ENCODE assay signal across 14 cellular contexts in the genomic region with DNA sequence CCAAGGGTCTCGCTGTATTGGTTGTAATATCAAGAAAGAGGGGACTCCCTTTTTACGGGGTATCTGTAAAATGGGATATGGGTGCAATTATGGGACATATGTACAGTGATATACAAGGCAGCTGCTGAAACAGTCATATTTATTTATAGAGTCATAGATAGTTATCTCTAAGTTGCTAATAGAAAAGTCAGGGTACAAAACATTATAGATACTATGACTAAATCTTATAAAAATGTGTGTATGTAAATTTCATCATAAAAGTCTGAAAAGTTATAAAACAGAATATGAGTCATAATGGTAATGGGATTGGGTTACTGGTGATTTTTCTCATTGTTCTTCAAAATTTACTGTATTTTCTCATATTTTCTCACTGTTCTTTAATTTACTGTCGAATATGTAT.
DNase-seq lines count a peak whose midpoint lies in the region; ATAC-seq and TF ChIP-seq lines count a peak whose summit lies in the region.
"Had no signal": no experiment of that assay in that cellular context is flagged by ENCODE, and none has a peak within 500 bp of the region (broad histone marks: within the 10 kb centered on the region; RNA-seq: fewer than 3 reads in every experiment).

No MANE protein-coding gene starts in this region.

- H3K27ac ChIP-seq in SK-N-MC = 0 out of 2 replicates have a peak overlapping the region, but pooled peaks have one; percentile 45
- H3K27ac ChIP-seq: BLaER1 treated with 17β-estradiol and CSF1 and Interleukin-3, amounts not matched to agents 10 nM and 100 nM had no signal

- H3K4me3 ChIP-seq in SK-N-MC = no peak overlapping the region
- H3K4me3 ChIP-seq in fibroblast of pulmonary artery (replicated peaks; ENCODE audit: low read depth, low read length) = no peak overlapping the region
- H3K4me3 ChIP-seq: BLaER1 treated with 17β-estradiol and CSF1 and Interleukin-3, amounts not matched to agents 10 nM and 100 nM; GM12878 had no signal

- no peak for ATAC-seq in GM18861 (IDR thresholded peaks at IDR 0.05; ENCODE audit: unreplicated experiment)
- ATAC-seq: GM12878 had no signal

- H3K36me3 ChIP-seq in SK-N-MC (ENCODE audit: insufficient read depth, low read length) = no peaks in the 10 kb centered on the region
- H3K36me3 ChIP-seq: BLaER1 treated with 17β-estradiol and CSF1 and Interleukin-3, amounts not matched to agents 10 nM and 100 nM had no signal

- DNase-seq in HS-5 (ENCODE audit: low read depth) = peak; percentile 49
- DNase-seq in SK-N-MC (ENCODE audit: low read depth, low spot score) = no peak
- DNase-seq in fibroblast of pulmonary artery (ENCODE audit: low read depth) = peak; percentile 31
- DNase-seq in pons (ENCODE audit: low spot score) = no peak
- no peak for DNase-seq in SW 1271 (lab: John Stamatoyannopoulos, UW)
- no peak for DNase-seq in NCI-H524 (lab: John Stamatoyannopoulos, UW)
- DNase-seq: Karpas-422, MV-4-11, NCI-H1417 treated with DMSO at 0.1 percent for 48 hours, NCI-H2029, NCI-H510A had no signal

- TF ChIP-seq CTCF in fibroblast of pulmonary artery (IDR thresholded peaks at IDR 0.05; ENCODE audit: low read length, missing control alignments) = no peak

- H3K9ac ChIP-seq in SK-N-MC (ENCODE audit: insufficient read length) = no peak overlapping the region
- H3K9ac ChIP-seq: BLaER1 treated with 17β-estradiol and CSF1 and Interleukin-3, amounts not matched to agents 10 nM and 100 nM had no signal

- H3K9me3 ChIP-seq in SK-N-MC (ENCODE audit: low read depth, low read length) = no peaks in the 10 kb centered on the region
- H3K9me3 ChIP-seq: BLaER1 treated with 17β-estradiol and CSF1 and Interleukin-3, amounts not matched to agents 10 nM and 100 nM had no signal

Comparison
In these comparisons a context has a peak if more than half of its experiments do, and no peak if none do; other contexts are left out.
1. DNase-seq: peak in HS-5 (single experiment) and fibroblast of pulmonary artery (single experiment); none in SK-N-MC (single experiment), pons (single experiment), SW 1271 (0 of 2) and NCI-H524 (0 of 2).